In genomic region chr19:6736917-6737283, GRCh38 we compare ENCODE assay signal across 8 cellular contexts. TPM values are rescaled to one million over a fixed set of nuclear protein-coding genes. Genes with fewer than 3 reads are reported as not detected.
DNase-seq lines count a peak whose midpoint lies in the region; ATAC-seq and TF ChIP-seq lines count a peak whose summit lies in the region.

No MANE protein-coding gene starts in this region.

- TF ChIP-seq CTCF in Calu3 (IDR thresholded peaks at IDR 0.05; ENCODE audit: unreplicated experiment) (no peak), PC-9 (conservative IDR thresholded peaks at IDR 0.05) (peak; percentile 22; the same call in 1 of the 2 replicates), endothelial cell (IDR thresholded peaks at IDR 0.05; ENCODE audit: unreplicated experiment) (no peak), neutrophil (IDR thresholded peaks at IDR 0.05) (no peak)

- no peaks in the 10 kb centered on the region for H3K9me3 ChIP-seq in PC-9 (ENCODE audit: insufficient read depth, low read depth)
- no peaks in the 10 kb centered on the region for H3K9me3 ChIP-seq in neutrophil

- DNase-seq in Calu3 (no peak), PC-9 (peak in 1 of 2 experiments; percentile 37), endothelial cell (ENCODE audit: low spot score) (no peak), DMS53 (lab: John Stamatoyannopoulos, UW) (no peak), islet precursor cell (no peak), DMS153 (lab: John Stamatoyannopoulos, UW) (no peak)

- H3K4me3 Mint-ChIP-seq in Calu3 (ENCODE audit: low read depth, unreplicated experiment) (peak overlapping the region; percentile 88), endothelial cell (ENCODE audit: unreplicated experiment) (peak overlapping the region; percentile 98)

- H3K27ac ChIP-seq in PC-9 (peak overlapping the region; percentile 81), neutrophil (peak overlapping the region; percentile 91)

- H3K9me2 ChIP-seq in PC-9 (ENCODE audit: insufficient read depth): no peaks in the 10 kb centered on the region

- peak overlapping the region; percentile 82 for H3K4me3 ChIP-seq in PC-9
- peak overlapping the region; percentile 81 to 99 for H3K4me3 ChIP-seq in neutrophil (ENCODE audit: low read depth in 1 of 2, low read length in 1 of 2)

- no peaks in the 10 kb centered on the region for H3K9me3 Mint-ChIP-seq in Calu3 (ENCODE audit: low read depth, unreplicated experiment)
- H3K9me3 Mint-ChIP-seq in endothelial cell (ENCODE audit: unreplicated experiment): no peaks in the 10 kb centered on the region

- 0 out of 2 replicates have a peak, but pooled peaks cover 5% of the 10 kb centered on the region for H4K20me1 ChIP-seq in PC-9 (ENCODE audit: insufficient read depth)

- peaks cover 32% of the 10 kb centered on the region for H3F3A ChIP-seq in PC-9 (ENCODE audit: insufficient read depth, low read depth)

- H3K36me3 ChIP-seq in PC-9 (ENCODE audit: low read depth): no peaks in the 10 kb centered on the region
- peaks cover 32% of the 10 kb centered on the region for H3K36me3 ChIP-seq in neutrophil

- POLR2A ChIA-PET in PC-9 (lab: Charles Lee; ENCODE audit: unreplicated experiment): interaction anchor here (0.5 to 1.8 kb wide), 3 partner anchors 16 to 206 kb away, joined by 3 to 8 read pairs (median 4); partner anchors contain the start of genes C3 and TNFSF9

- peaks cover 74% of the 10 kb centered on the region for H3K36me3 Mint-ChIP-seq in Calu3 (ENCODE audit: insufficient read depth, unreplicated experiment)
- H3K36me3 Mint-ChIP-seq in endothelial cell (ENCODE audit: low read depth, unreplicated experiment): peaks cover 15% of the 10 kb centered on the region

- H3K4me1 ChIP-seq in PC-9 (replicated peaks; ENCODE audit: insufficient read depth) (peaks cover 22% of the 10 kb centered on the region), neutrophil (ENCODE audit: control insufficient read depth in 1 of 2, insufficient read depth in 1 of 2, low read depth in 1 of 2, low read length in 1 of 2) (peaks cover 53 to 59% of the 10 kb centered on the region in 2 experiments)

- H3K27ac Mint-ChIP-seq in Calu3 (ENCODE audit: unreplicated experiment) (peak overlapping the region; percentile 71), endothelial cell (ENCODE audit: unreplicated experiment) (peak overlapping the region; percentile 92)

- BruUV-seq in Calu3 (replicated peaks; lab: Mats Ljungman, UMichigan): TSS peak; percentile 47
- TSS peak; percentile 32 for BruUV-seq in PC-9 (replicated peaks; lab: Mats Ljungman, UMichigan)

- no peak for ATAC-seq in HG03135 (IDR thresholded peaks at IDR 0.05; ENCODE audit: unreplicated experiment)

- peaks cover 36% of the 10 kb centered on the region for H3K79me2 ChIP-seq in PC-9 (ENCODE audit: low read depth)

- peaks cover 21% of the 10 kb centered on the region for H3K4me1 Mint-ChIP-seq in Calu3 (ENCODE audit: low read depth, unreplicated experiment)
- H3K4me1 Mint-ChIP-seq in endothelial cell (ENCODE audit: unreplicated experiment): peaks cover 17% of the 10 kb centered on the region

- H3K27me3 ChIP-seq in PC-9 (ENCODE audit: insufficient read depth, low read depth): no peaks in the 10 kb centered on the region
- peaks cover 23% of the 10 kb centered on the region for H3K27me3 ChIP-seq in neutrophil

- peak overlapping the region; percentile 79 for H3K4me2 ChIP-seq in PC-9

- H3K27me3 Mint-ChIP-seq in Calu3 (ENCODE audit: unreplicated experiment): no peaks in the 10 kb centered on the region
- H3K27me3 Mint-ChIP-seq in endothelial cell (ENCODE audit: unreplicated experiment): peaks cover 23% of the 10 kb centered on the region

- intact Hi-C loops in Calu3 (cut with micrococcal nuclease; ENCODE audit: unreplicated experiment): loop anchor here (10.0 kb wide), 2 partner anchors 68 to 222 kb away; no protein-coding TSS in a partner anchor
- intact Hi-C loops in PC-9 (cut with micrococcal nuclease; ENCODE audit: unreplicated experiment): loop anchor here (1.0 to 5.0 kb wide), 4 partner anchors 105 to 610 kb away; partner anchors contain the start of gene CRB3

- peak overlapping the region; percentile 76 for H2AFZ ChIP-seq in PC-9

- CTCF ChIA-PET in Calu3 (lab: Charles Lee): interaction anchor here (0.8 to 2.3 kb wide), 4 partner anchors 127 to 220 kb away, joined by 3 to 46 read pairs (median 6); no protein-coding TSS in a partner anchor
- CTCF ChIA-PET in PC-9 (lab: Charles Lee): interaction anchor here (0.5 to 0.8 kb wide), 2 partner anchors 16 to 752 kb away, joined by 3 to 12 read pairs; partner anchors contain the start of gene C3

RNA-seq across cellular contexts. Expression of gene GPR108, which starts 0.5 kb away (rescaled TPM):
- total RNA-seq in Calu3 (2022) (67.7 and 69.0 TPM in 2 replicates), PC-9 (2021) (58.3 and 66.8 TPM in 2 replicates), endothelial cell (ENCODE audit: unreplicated experiment) (69.1 TPM)

RNA-seq across cellular contexts. Expression of gene TRIP10, which starts 2.6 kb away (rescaled TPM):
- total RNA-seq in Calu3 (2022): 86.0 and 95.8 TPM in 2 replicates
- 84.3 and 104 TPM in 2 replicates for total RNA-seq in PC-9 (2021)
- total RNA-seq in endothelial cell (ENCODE audit: unreplicated experiment): 42.8 TPM

RNA-seq across cellular contexts. Expression of gene C3, which starts 16.4 kb away (rescaled TPM):
- total RNA-seq in Calu3 (2022) (517 and 658 TPM in 2 replicates), PC-9 (2021) (130 and 132 TPM in 2 replicates), endothelial cell (ENCODE audit: unreplicated experiment) (not detected)

RNA-seq across cellular contexts. Expression of gene SH2D3A, which starts 30.3 kb away (rescaled TPM):
- 62.0 and 64.0 TPM in 2 replicates for total RNA-seq in Calu3 (2022)
- total RNA-seq in PC-9 (2021): 43.3 and 43.4 TPM in 2 replicates
- 1.5 TPM for total RNA-seq in endothelial cell (ENCODE audit: unreplicated experiment)

RNA-seq across cellular contexts. Expression of gene VAV1, which starts 35.6 kb away (rescaled TPM):
- 0.28 and 0.37 TPM in 2 replicates for total RNA-seq in Calu3 (2022)
- 7.5 and 8.2 TPM in 2 replicates for total RNA-seq in PC-9 (2021)
- total RNA-seq in endothelial cell (ENCODE audit: unreplicated experiment): not detected

Comparison
In these comparisons a context has a peak if more than half of its experiments do, and no peak if none do; other contexts are left out.
1. RNA of gene C3, which starts 16.4 kb away (total RNA-seq): 517 to 658 TPM in Calu3 and 130 to 132 TPM in PC-9; not detected in endothelial cell (single experiment); every median in the first group is over 10 times any median in the second.